Comparison of ENCODE assay signal across 8 cellular contexts in the genomic region with DNA sequence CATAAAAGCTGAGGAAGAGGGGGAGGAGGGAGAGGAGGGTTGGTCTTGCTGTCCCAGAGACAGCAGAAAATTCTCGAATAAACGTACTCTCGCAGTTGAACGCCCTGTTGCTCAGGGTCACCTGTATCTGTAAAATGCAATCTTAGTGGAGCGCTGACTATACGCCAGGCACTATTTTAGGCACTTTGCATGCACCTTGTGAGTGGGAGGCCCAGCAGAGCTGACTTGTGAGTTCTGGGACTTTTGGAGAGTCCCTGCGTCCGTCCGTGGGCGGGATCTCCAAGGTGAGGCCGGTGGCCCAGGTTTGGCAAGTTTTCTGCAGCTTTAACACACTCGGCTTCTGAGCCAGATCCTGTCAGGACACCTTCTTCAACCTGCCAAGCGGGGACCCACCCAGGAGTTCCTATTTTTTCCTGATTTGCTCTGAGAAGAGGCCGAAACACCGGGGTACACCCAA. TPM values are rescaled to one million over a fixed set of nuclear protein-coding genes. Genes with fewer than 3 reads are reported as not detected.
DNase-seq lines count a peak whose midpoint lies in the region; ATAC-seq, FAIRE-seq and TF ChIP-seq lines count a peak whose summit lies in the region.

No MANE protein-coding gene starts in this region.

- no peak for TF ChIP-seq RAD21 in GM12878 (IDR thresholded peaks at IDR 0.05; ENCODE audit: insufficient read depth, low read depth, low read length)

- ATAC-seq in GM19438 (IDR thresholded peaks at IDR 0.05; ENCODE audit: low read depth, unreplicated experiment) (peak; percentile 46), GM12878 (peak; percentile 62), lung (ENCODE audit: insufficient read depth, low FRiP score) (peak; percentile 33), GM18870 (IDR thresholded peaks at IDR 0.05; ENCODE audit: unreplicated experiment) (no peak)

- SMC1A ChIA-PET in GM12878 (lab: Charles Lee; ENCODE audit: uncharacterized antibody, unreplicated experiment), result interaction anchor here (0.9 to 10.3 kb wide), 17 partner anchors 10 to 289 kb away, joined by 3 to 107 read pairs (median 7); partner anchors contain the start of genes CD9 and VAMP1

- H3K79me2 ChIP-seq in GM12878 (ENCODE audit: control insufficient read depth, insufficient read depth, low read length), result no peaks in the 10 kb centered on the region

- peak overlapping the region; percentile 75 for H2AFZ ChIP-seq in GM12878 (ENCODE audit: control insufficient read depth, low read depth, low read length)

- POLR2A ChIA-PET in GM12878 (lab: Charles Lee), result interaction anchor here (0.7 to 5.5 kb wide), 7 partner anchors 9 to 84 kb away, joined by 3 to 43 read pairs (median 3); partner anchors contain the start of gene CD9

- TF ChIP-seq CTCF in 22Rv1 (IDR thresholded peaks at IDR 0.05) (no peak), LNCaP clone FGC (IDR thresholded peaks at IDR 0.05; ENCODE audit: control insufficient read depth, extremely low read depth, insufficient read depth) (no peak), GM12878 (IDR thresholded peaks at IDR 0.05 in 2 of 3, conservative IDR thresholded peaks at IDR 0.05 in 1 of 3; ENCODE audit: control insufficient read depth in 2 of 3, extremely low read depth in 1 of 3, insufficient read depth in 1 of 3, low read depth in 3 of 3, low read length in 3 of 3) (no peak), lung (IDR thresholded peaks at IDR 0.05; ENCODE audit: control extremely low read depth, extremely low read depth) (no peak)

- no peaks in the 10 kb centered on the region for H3K9me3 ChIP-seq in GM12878 (replicated peaks; ENCODE audit: control insufficient read depth, insufficient read depth, low read length)
- H3K9me3 ChIP-seq in lung (ENCODE audit: control insufficient read depth in 2 of 2, insufficient read depth in 1 of 2, low read length in 1 of 2), result no peaks in the 10 kb centered on the region

- H3K4me2 ChIP-seq in GM12878 (ENCODE audit: control insufficient read depth, insufficient read depth), result peak overlapping the region; percentile 96

- H3K4me3 ChIP-seq in LNCaP clone FGC (ENCODE audit: low read depth, low read length), result peak overlapping the region; percentile 56
- peak overlapping the region; percentile 52; the same call in 1 of the 2 replicates for H3K4me3 ChIP-seq in GM12878
- H3K4me3 ChIP-seq in lung, result no peak overlapping the region

- no peak for TF ChIP-seq POLR2A in GM12878 (IDR thresholded peaks at IDR 0.05; ENCODE audit: low read depth, low read length)

- BruUV-seq in GM12878 (replicated peaks; lab: Mats Ljungman, UMichigan), result no TSS peak

- intact Hi-C loops in GM12878 (cut with micrococcal nuclease; ENCODE audit: unreplicated experiment), result loop anchor here (1.0 kb wide), 1 partner anchor 83 kb away; no protein-coding TSS in a partner anchor

- H3K9ac ChIP-seq in GM12878 (ENCODE audit: control insufficient read depth, insufficient read depth, low read length), result peak overlapping the region; percentile 53

- DNase-seq in LNCaP clone FGC (ENCODE audit: low read depth) (peak; percentile 88), GM12878 (ENCODE audit: low read depth, low spot score) (no peak), lung (ENCODE audit: low spot score) (peak; percentile 75), NCI-H1694 (lab: John Stamatoyannopoulos, UW) (no peak)
- DNase-seq in stimulated activated naive CD4-positive, alpha-beta T cell treated with Interleukin-2 at 50 U/mL for 16 hours (lab: John Stamatoyannopoulos, UW), result peak; percentile 43

- H3K4me1 ChIP-seq in GM12878 (ENCODE audit: control insufficient read depth, insufficient read depth, low read length) (peaks cover 12% of the 10 kb centered on the region), lung (ENCODE audit: control insufficient read depth in 2 of 2, insufficient read depth in 2 of 2, low read length in 2 of 2) (peaks cover 0 to 21% of the 10 kb centered on the region in 2 donors)

- TF ChIP-seq EP300 in GM12878 (IDR thresholded peaks at IDR 0.05; ENCODE audit: borderline replicate concordance in 1 of 2, control insufficient read depth in 1 of 2, low read depth in 2 of 2, low read length in 2 of 2), result no peak

- 8% methylated on average over 15 of the region's 15 CpGs for WGBS in GM12878 (ENCODE audit: insufficient coverage, insufficient replicate concordance, low lambda C conversion rate, missing lambda C conversion rate)
- WGBS in lung, 2 donors, result 33 to 47% methylated on average over 15 of the region's 15 CpGs

- FAIRE-seq in GM12878 (lab: Jason Lieb, UNC), result no peak

- H4K20me1 ChIP-seq in GM12878 (ENCODE audit: control insufficient read depth, insufficient read depth), result no peaks in the 10 kb centered on the region

- no peaks in the 10 kb centered on the region for H3K36me3 ChIP-seq in GM12878 (ENCODE audit: control insufficient read depth in 2 of 2, insufficient read depth in 2 of 2, low read length in 1 of 2)
- no peaks in the 10 kb centered on the region for H3K36me3 ChIP-seq in lung (ENCODE audit: control insufficient read depth in 2 of 2, insufficient read depth in 2 of 2, low read length in 2 of 2)

- RAD21 ChIA-PET in GM12878 (lab: Charles Lee; ENCODE audit: unreplicated experiment), result interaction anchor here (0.5 to 9.8 kb wide), 15 partner anchors 11 to 290 kb away, joined by 3 to 304 read pairs (median 5); partner anchors contain the start of gene CD9

- H3K27me3 ChIP-seq in GM12878 (replicated peaks in 1 of 2; ENCODE audit: control insufficient read depth in 2 of 2, insufficient read depth in 2 of 2, low read length in 1 of 2), result no peaks in the 10 kb centered on the region
- H3K27me3 ChIP-seq in lung (ENCODE audit: control insufficient read depth, insufficient read depth), result no peaks in the 10 kb centered on the region

- in situ Hi-C loops in GM12878 (cut with MboI), result loop anchor here (5.0 kb wide), 1 partner anchor 86 kb away; no protein-coding TSS in a partner anchor

- peak overlapping the region; percentile 100 for H3K27ac ChIP-seq in 22Rv1
- H3K27ac ChIP-seq in GM12878 (ENCODE audit: control insufficient read depth, insufficient read depth), result no peak overlapping the region; the same call in 1 of the 2 replicates
- H3K27ac ChIP-seq in lung (ENCODE audit: low read depth in 1 of 2, low read length in 1 of 2), result peak overlapping the region; percentile 78 to 94

- CTCF ChIA-PET in GM12878 (lab: Yijun Ruan, JAX), result interaction anchor here (0.8 to 10.1 kb wide), 20 partner anchors 9 to 289 kb away, joined by 3 to 401 read pairs (median 6); partner anchors contain the start of gene CD9

TF ChIP-seq in GM12878, 131 proteins besides CTCF, POLR2A, EP300 and RAD21 (continues in another document):
- TF ChIP-seq MTA2 (IDR thresholded peaks at IDR 0.05; ENCODE audit: low read depth) (no peak), HDGF (IDR thresholded peaks at IDR 0.05) (no peak; the same call in 1 of the 2 replicates), ETV6 (conservative IDR thresholded peaks at IDR 0.05 in 1 of 2, IDR thresholded peaks at IDR 0.05 in 1 of 2; ENCODE audit: borderline replicate concordance in 1 of 2, low read depth in 1 of 2) (no peak), ZSCAN29 (IDR thresholded peaks at IDR 0.05) (no peak), WRNIP1 (IDR thresholded peaks at IDR 0.05; ENCODE audit: borderline replicate concordance, low read depth, low read length) (no peak), POU2F2 (IDR thresholded peaks at IDR 0.05; ENCODE audit: borderline replicate concordance, low read depth, low read length) (0 out of 3 replicates have a peak, but pooled peaks have one; percentile 27), RBBP5 (conservative IDR thresholded peaks at IDR 0.05) (no peak), ZNF622 (IDR thresholded peaks at IDR 0.05) (no peak), STAT3 (IDR thresholded peaks at IDR 0.05; ENCODE audit: low read depth, low read length) (no peak), SMC3 (IDR thresholded peaks at IDR 0.05; ENCODE audit: borderline replicate concordance, low read length) (no peak)
- TF ChIP-seq, protein P1, sequence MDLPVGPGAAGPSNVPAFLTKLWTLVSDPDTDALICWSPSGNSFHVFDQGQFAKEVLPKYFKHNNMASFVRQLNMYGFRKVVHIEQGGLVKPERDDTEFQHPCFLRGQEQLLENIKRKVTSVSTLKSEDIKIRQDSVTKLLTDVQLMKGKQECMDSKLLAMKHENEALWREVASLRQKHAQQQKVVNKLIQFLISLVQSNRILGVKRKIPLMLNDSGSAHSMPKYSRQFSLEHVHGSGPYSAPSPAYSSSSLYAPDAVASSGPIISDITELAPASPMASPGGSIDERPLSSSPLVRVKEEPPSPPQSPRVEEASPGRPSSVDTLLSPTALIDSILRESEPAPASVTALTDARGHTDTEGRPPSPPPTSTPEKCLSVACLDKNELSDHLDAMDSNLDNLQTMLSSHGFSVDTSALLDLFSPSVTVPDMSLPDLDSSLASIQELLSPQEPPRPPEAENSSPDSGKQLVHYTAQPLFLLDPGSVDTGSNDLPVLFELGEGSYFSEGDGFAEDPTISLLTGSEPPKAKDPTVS (IDR thresholded peaks at IDR 0.05; ENCODE audit: low read depth, low read length), result peak; percentile 94

RNA-seq across cellular contexts. Expression of gene PLEKHG6, which starts 32.5 kb away (rescaled TPM):
- 2.3 and 2.8 TPM in 2 replicates for total RNA-seq in GM12878 (2013; cell fraction: nucleolus; rRNA removed)
- total RNA-seq in GM12878 (2014; rRNA removed), result 1.0 and 1.4 TPM in 2 replicates
- 0.60 and 0.72 TPM in 2 replicates for total RNA-seq in GM12878 (2014; rRNA removed; fragmentation: Illumina TruSeq; extraction: Trizol)
- total RNA-seq in GM12878 (2021), result 0.90 and 1.5 TPM in 2 replicates
- polyA plus RNA-seq in GM12878 (2011; ENCODE audit: low read depth), result 0.33 TPM
- 1.4 and 2.0 TPM in 2 replicates for polyA plus RNA-seq in GM12878 (2011; rRNA removed)
- 4.7 and 9.6 TPM in 2 replicates for polyA plus RNA-seq in GM12878 (2011; cell fraction: cytosol; rRNA removed)
- polyA plus RNA-seq in GM12878 (2011; cell fraction: nucleus; rRNA removed), result 3.3 and 9.4 TPM in 2 replicates
- polyA plus RNA-seq in GM12878 (2012), result 1.6 and 2.4 TPM in 2 replicates
- 0.10 and 0.62 TPM in 2 replicates for polyA plus RNA-seq in GM12878 (2014; fragmentation: Illumina TruSeq; extraction: Trizol)
- under 1 TPM; 0.10 to 0.20 TPM for polyA plus RNA-seq in GM12878 (2014; fragmentation: Nextera tagmentation; extraction: Ambion mirVana)
- 1.6 and 4.0 TPM in 2 replicates for polyA plus RNA-seq in GM12878 (2014; rRNA removed)
- polyA plus RNA-seq in GM12878 (2016; fragmentation: Nextera tagmentation; extraction: Ambion mirVana), result 1 to 10 TPM; 1.4 to 2.3 TPM
- 1.7 and 9.9 TPM in 2 replicates for polyA minus RNA-seq in GM12878 (2011; rRNA and poly(A)+ RNA removed)
- 2.7 and 6.9 TPM in 2 replicates for polyA minus RNA-seq in GM12878 (2011; cell fraction: cytosol; rRNA and poly(A)+ RNA removed)
- 0.60 and 6.0 TPM in 2 replicates for polyA minus RNA-seq in GM12878 (2011; cell fraction: nucleus; rRNA and poly(A)+ RNA removed)
- total RNA-seq in lung, result 1 to 10 TPM; 1.6 to 2.9 TPM
- 1 to 10 TPM in 1 of 2 donors, under 1 TPM in 1; 0.74 to 2.9 TPM for polyA plus RNA-seq in lung

Comparison
In these comparisons a context has a peak if more than half of its experiments do, and no peak if none do; other contexts are left out.
1. DNase-seq: peak in LNCaP clone FGC (single experiment), lung (single experiment) and stimulated activated naive CD4-positive, alpha-beta T cell treated with Interleukin-2 at 50 U/mL for 16 hours (single experiment); none in GM12878 (single experiment) and NCI-H1694 (single experiment).